In genomic region chr4:109148577-109149075, GRCh38 we compare ENCODE assay signal across 1 cellular context.
TF ChIP-seq lines count a peak whose summit lies in the region.

No MANE protein-coding gene starts in this region.

TF ChIP-seq in K562, 482 proteins besides CTCF, POLR2A, EP300 and RAD21 (continued from another document and continues in another):
- TF ChIP-seq ZBTB9 (CRISPR knock-in tag; IDR thresholded peaks at IDR 0.05): peak; percentile 22; the same call in 1 of the 2 replicates
- TF ChIP-seq PKNOX1 (IDR thresholded peaks at IDR 0.05): peak; percentile 91
- TF ChIP-seq HMBOX1 (IDR thresholded peaks at IDR 0.05): peak; percentile 13; the same call in 1 of the 2 replicates
- peak; percentile 65 for TF ChIP-seq TOE1 (IDR thresholded peaks at IDR 0.05; ENCODE audit: borderline replicate concordance)
- TF ChIP-seq TOE1 (CRISPR knock-in tag; IDR thresholded peaks at IDR 0.05; ENCODE audit: borderline replicate concordance, low read depth): no peak
- TF ChIP-seq ZNF174 (CRISPR knock-in tag; IDR thresholded peaks at IDR 0.05): no peak
- no peak for TF ChIP-seq ZNF436 (CRISPR knock-in tag; IDR thresholded peaks at IDR 0.05)
- TF ChIP-seq RBFOX2 (IDR thresholded peaks at IDR 0.05; ENCODE audit: low read depth, low read length): no peak
- peak in 1 of 2 experiments; percentile 61; a peak in 3 of 4 replicates for TF ChIP-seq ARNT (IDR thresholded peaks at IDR 0.05)
- TF ChIP-seq SP1 (CRISPR knock-in tag; IDR thresholded peaks at IDR 0.05): no peak; the same call in 1 of the 2 replicates
- peak in 1 of 3 experiments; percentile 8 for TF ChIP-seq YY1 (IDR thresholded peaks at IDR 0.05; ENCODE audit: borderline replicate concordance in 1 of 3, control insufficient read depth in 1 of 3, extremely low read depth in 1 of 3, insufficient read depth in 3 of 3, insufficient read length in 1 of 3, insufficient replicate concordance in 2 of 3, low read depth in 1 of 3, low read length in 2 of 3)
- TF ChIP-seq NRF1 (conservative IDR thresholded peaks at IDR 0.05 in 1 of 2, IDR thresholded peaks at IDR 0.05 in 1 of 2): 0 out of 4 replicates have a peak, but pooled peaks of 1 of the 2 experiments have one; percentile 19
- TF ChIP-seq ZNF431 (CRISPR knock-in tag; IDR thresholded peaks at IDR 0.05): no peak
- TF ChIP-seq ZNF133 (CRISPR knock-in tag; IDR thresholded peaks at IDR 0.05): no peak
- no peak for TF ChIP-seq ZKSCAN8 (CRISPR knock-in tag; IDR thresholded peaks at IDR 0.05)
- no peak for TF ChIP-seq KAT8 (IDR thresholded peaks at IDR 0.05; ENCODE audit: low read depth)
- TF ChIP-seq ZBTB40 (IDR thresholded peaks at IDR 0.05): 0 out of 2 replicates have a peak, but pooled peaks have one; percentile 39
- no peak for TF ChIP-seq ZBTB40 (CRISPR knock-in tag; IDR thresholded peaks at IDR 0.05)
- TF ChIP-seq HMGN3 (IDR thresholded peaks at IDR 0.05; ENCODE audit: borderline replicate concordance, extremely low read depth, insufficient read length, low read depth, low read length): no peak
- no peak for TF ChIP-seq ETS1 (conservative IDR thresholded peaks at IDR 0.05; ENCODE audit: control insufficient read depth, low read depth, low read length)
- TF ChIP-seq THAP12 (CRISPR knock-in tag; IDR thresholded peaks at IDR 0.05): no peak
- no peak for TF ChIP-seq STAT6 (CRISPR knock-in tag; IDR thresholded peaks at IDR 0.05)
- TF ChIP-seq MECOM (CRISPR knock-in tag; IDR thresholded peaks at IDR 0.05): peak; percentile 86
- no peak for TF ChIP-seq SRSF7 (optimal IDR thresholded peaks at IDR 0.05; ENCODE audit: low read depth, low read length)
- TF ChIP-seq HNRNPH1 (optimal IDR thresholded peaks at IDR 0.05; ENCODE audit: low read depth, low read length): no peak
- TF ChIP-seq VEZF1 (CRISPR knock-in tag; IDR thresholded peaks at IDR 0.05): peak; percentile 33; the same call in 1 of the 2 replicates
- TF ChIP-seq SMARCA4 (IDR thresholded peaks at IDR 0.05): peak; percentile 94
- peak; percentile 76 for TF ChIP-seq MTA2 (IDR thresholded peaks at IDR 0.05; ENCODE audit: low read depth)
- peak in 1 of 2 experiments; percentile 87; a peak in 2 of 4 replicates for TF ChIP-seq HDAC1 (IDR thresholded peaks at IDR 0.05)
- no peak for TF ChIP-seq ZNF224 (CRISPR knock-in tag; IDR thresholded peaks at IDR 0.05)
- peak; percentile 41; the same call in 1 of the 2 replicates for TF ChIP-seq ETV1 (tag; conservative IDR thresholded peaks at IDR 0.05; ENCODE audit: low read depth)
- TF ChIP-seq ZFP91 (CRISPR knock-in tag; IDR thresholded peaks at IDR 0.05): no peak
